In the genomic region with DNA sequence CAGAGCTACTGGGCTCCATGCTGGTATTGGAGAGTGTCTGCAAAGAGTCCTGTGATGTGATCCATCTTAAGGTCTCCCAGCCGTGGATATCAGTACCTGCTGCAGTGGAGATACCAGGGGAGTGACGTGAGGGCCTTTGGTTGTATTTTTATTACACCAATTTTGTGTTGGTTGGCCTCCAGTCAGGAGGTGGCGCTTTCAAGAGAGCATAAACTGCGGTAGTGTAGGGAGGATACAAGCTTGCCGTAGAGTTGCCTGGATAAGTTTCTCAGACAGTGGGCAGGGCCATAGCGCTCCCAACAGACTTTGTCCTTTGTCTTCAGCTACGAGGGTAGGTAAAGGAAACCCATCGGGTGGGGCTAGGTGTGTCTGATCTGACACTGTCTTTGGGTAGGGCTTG, we compare ENCODE assay signal across 1 cellular context.
TF ChIP-seq lines count a peak whose summit lies in the region.

No MANE protein-coding gene starts in this region.

TF ChIP-seq in GM23338, 12 proteins besides CTCF, POLR2A, EP300 and RAD21 (continued from another document):
- TF ChIP-seq, protein P1, sequence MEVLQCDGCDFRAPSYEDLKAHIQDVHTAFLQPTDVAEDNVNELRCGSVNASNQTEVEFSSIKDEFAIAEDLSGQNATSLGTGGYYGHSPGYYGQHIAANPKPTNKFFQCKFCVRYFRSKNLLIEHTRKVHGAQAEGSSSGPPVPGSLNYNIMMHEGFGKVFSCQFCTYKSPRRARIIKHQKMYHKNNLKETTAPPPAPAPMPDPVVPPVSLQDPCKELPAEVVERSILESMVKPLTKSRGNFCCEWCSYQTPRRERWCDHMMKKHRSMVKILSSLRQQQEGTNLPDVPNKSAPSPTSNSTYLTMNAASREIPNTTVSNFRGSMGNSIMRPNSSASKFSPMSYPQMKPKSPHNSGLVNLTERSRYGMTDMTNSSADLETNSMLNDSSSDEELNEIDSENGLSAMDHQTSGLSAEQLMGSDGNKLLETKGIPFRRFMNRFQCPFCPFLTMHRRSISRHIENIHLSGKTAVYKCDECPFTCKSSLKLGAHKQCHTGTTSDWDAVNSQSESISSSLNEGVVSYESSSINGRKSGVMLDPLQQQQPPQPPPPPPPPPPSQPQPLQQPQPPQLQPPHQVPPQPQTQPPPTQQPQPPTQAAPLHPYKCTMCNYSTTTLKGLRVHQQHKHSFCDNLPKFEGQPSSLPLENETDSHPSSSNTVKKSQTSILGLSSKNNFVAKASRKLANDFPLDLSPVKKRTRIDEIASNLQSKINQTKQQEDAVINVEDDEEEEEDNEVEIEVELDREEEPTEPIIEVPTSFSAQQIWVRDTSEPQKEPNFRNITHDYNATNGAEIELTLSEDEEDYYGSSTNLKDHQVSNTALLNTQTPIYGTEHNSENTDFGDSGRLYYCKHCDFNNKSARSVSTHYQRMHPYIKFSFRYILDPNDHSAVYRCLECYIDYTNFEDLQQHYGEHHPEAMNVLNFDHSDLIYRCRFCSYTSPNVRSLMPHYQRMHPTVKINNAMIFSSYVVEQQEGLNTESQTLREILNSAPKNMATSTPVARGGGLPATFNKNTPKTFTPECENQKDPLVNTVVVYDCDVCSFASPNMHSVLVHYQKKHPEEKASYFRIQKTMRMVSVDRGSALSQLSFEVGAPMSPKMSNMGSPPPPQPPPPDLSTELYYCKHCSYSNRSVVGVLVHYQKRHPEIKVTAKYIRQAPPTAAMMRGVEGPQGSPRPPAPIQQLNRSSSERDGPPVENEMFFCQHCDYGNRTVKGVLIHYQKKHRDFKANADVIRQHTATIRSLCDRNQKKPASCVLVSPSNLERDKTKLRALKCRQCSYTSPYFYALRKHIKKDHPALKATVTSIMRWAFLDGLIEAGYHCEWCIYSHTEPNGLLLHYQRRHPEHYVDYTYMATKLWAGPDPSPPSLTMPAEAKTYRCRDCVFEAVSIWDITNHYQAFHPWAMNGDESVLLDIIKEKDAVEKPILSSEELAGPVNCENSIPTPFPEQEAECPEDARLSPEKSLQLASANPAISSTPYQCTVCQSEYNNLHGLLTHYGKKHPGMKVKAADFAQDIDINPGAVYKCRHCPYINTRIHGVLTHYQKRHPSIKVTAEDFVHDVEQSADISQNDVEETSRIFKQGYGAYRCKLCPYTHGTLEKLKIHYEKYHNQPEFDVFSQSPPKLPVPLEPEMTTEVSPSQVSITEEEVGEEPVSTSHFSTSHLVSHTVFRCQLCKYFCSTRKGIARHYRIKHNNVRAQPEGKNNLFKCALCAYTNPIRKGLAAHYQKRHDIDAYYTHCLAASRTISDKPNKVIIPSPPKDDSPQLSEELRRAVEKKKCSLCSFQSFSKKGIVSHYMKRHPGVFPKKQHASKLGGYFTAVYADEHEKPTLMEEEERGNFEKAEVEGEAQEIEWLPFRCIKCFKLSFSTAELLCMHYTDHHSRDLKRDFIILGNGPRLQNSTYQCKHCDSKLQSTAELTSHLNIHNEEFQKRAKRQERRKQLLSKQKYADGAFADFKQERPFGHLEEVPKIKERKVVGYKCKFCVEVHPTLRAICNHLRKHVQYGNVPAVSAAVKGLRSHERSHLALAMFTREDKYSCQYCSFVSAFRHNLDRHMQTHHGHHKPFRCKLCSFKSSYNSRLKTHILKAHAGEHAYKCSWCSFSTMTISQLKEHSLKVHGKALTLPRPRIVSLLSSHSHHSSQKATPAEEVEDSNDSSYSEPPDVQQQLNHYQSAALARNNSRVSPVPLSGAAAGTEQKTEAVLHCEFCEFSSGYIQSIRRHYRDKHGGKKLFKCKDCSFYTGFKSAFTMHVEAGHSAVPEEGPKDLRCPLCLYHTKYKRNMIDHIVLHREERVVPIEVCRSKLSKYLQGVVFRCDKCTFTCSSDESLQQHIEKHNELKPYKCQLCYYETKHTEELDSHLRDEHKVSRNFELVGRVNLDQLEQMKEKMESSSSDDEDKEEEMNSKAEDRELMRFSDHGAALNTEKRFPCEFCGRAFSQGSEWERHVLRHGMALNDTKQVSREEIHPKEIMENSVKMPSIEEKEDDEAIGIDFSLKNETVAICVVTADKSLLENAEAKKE (CRISPR knock-in tag; IDR thresholded peaks at IDR 0.05), result no peak
- TF ChIP-seq JUNB (IDR thresholded peaks at IDR 0.05; ENCODE audit: unreplicated experiment) (no peak), EZH2phosphoT487 (IDR thresholded peaks at IDR 0.05; ENCODE audit: unreplicated experiment) (no peak), STAT1 (IDR thresholded peaks at IDR 0.05; ENCODE audit: unreplicated experiment) (no peak), ZNF331 (CRISPR knock-in tag; IDR thresholded peaks at IDR 0.05; ENCODE audit: low read depth) (no peak), NANOG (IDR thresholded peaks at IDR 0.05; ENCODE audit: borderline replicate concordance) (no peak), CREB1 (CRISPR knock-in tag; IDR thresholded peaks at IDR 0.05; ENCODE audit: low read depth) (no peak), ZNF114 (CRISPR knock-in tag; IDR thresholded peaks at IDR 0.05) (no peak), EZH2 (IDR thresholded peaks at IDR 0.05; ENCODE audit: low read depth, unreplicated experiment) (no peak)
- TF ChIP-seq, protein P2, sequence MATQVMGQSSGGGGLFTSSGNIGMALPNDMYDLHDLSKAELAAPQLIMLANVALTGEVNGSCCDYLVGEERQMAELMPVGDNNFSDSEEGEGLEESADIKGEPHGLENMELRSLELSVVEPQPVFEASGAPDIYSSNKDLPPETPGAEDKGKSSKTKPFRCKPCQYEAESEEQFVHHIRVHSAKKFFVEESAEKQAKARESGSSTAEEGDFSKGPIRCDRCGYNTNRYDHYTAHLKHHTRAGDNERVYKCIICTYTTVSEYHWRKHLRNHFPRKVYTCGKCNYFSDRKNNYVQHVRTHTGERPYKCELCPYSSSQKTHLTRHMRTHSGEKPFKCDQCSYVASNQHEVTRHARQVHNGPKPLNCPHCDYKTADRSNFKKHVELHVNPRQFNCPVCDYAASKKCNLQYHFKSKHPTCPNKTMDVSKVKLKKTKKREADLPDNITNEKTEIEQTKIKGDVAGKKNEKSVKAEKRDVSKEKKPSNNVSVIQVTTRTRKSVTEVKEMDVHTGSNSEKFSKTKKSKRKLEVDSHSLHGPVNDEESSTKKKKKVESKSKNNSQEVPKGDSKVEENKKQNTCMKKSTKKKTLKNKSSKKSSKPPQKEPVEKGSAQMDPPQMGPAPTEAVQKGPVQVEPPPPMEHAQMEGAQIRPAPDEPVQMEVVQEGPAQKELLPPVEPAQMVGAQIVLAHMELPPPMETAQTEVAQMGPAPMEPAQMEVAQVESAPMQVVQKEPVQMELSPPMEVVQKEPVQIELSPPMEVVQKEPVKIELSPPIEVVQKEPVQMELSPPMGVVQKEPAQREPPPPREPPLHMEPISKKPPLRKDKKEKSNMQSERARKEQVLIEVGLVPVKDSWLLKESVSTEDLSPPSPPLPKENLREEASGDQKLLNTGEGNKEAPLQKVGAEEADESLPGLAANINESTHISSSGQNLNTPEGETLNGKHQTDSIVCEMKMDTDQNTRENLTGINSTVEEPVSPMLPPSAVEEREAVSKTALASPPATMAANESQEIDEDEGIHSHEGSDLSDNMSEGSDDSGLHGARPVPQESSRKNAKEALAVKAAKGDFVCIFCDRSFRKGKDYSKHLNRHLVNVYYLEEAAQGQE (IDR thresholded peaks at IDR 0.05; ENCODE audit: unreplicated experiment), result no peak
- TF ChIP-seq, protein P3, sequence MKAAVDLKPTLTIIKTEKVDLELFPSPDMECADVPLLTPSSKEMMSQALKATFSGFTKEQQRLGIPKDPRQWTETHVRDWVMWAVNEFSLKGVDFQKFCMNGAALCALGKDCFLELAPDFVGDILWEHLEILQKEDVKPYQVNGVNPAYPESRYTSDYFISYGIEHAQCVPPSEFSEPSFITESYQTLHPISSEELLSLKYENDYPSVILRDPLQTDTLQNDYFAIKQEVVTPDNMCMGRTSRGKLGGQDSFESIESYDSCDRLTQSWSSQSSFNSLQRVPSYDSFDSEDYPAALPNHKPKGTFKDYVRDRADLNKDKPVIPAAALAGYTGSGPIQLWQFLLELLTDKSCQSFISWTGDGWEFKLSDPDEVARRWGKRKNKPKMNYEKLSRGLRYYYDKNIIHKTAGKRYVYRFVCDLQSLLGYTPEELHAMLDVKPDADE (IDR thresholded peaks at IDR 0.05), result no peak
